Comparison of ENCODE assay signal across 8 cellular contexts in genomic region chr11:73393479-73394415, GRCh38. TPM values are rescaled to one million over a fixed set of nuclear protein-coding genes. Genes with fewer than 3 reads are reported as not detected.
DNase-seq lines count a peak whose midpoint lies in the region; ATAC-seq and TF ChIP-seq lines count a peak whose summit lies in the region.

No MANE protein-coding gene starts in this region.

- H2BK12ac ChIP-seq in neuronal stem cell (ENCODE audit: low read length): no peak overlapping the region

- H3K36me3 ChIP-seq in Peyer's patch (no peaks in the 10 kb centered on the region), neuronal stem cell (replicated peaks in 1 of 2; ENCODE audit: control insufficient read depth in 2 of 2, insufficient read depth in 2 of 2, low read length in 2 of 2) (peaks cover 12 to 49% of the 10 kb centered on the region in 2 donors), suprapubic skin (peaks cover 5% of the 10 kb centered on the region)

- H4K8ac ChIP-seq in neuronal stem cell (ENCODE audit: low read depth, low read length): no peak overlapping the region

- peak overlapping the region; percentile 15 for H3K9ac ChIP-seq in neuronal stem cell (ENCODE audit: low read depth, low read length, poor library complexity)

- TF ChIP-seq POLR2A in Peyer's patch (IDR thresholded peaks at IDR 0.05): no peak
- TF ChIP-seq POLR2A in suprapubic skin (IDR thresholded peaks at IDR 0.05): no peak

- peaks cover 12% of the 10 kb centered on the region for H3K79me1 ChIP-seq in neuronal stem cell (ENCODE audit: low read depth, low read length)

- peak overlapping the region; percentile 15 for H3K18ac ChIP-seq in neuronal stem cell (ENCODE audit: low read length)

- H2BK5ac ChIP-seq in neuronal stem cell (ENCODE audit: low read length): peak overlapping the region; percentile 71

- peak overlapping the region; percentile 7 for H2BK15ac ChIP-seq in neuronal stem cell (ENCODE audit: low read length)

- H2BK120ac ChIP-seq in neuronal stem cell (ENCODE audit: low read depth, low read length): no peak overlapping the region

- H3K9me3 ChIP-seq in Peyer's patch (no peaks in the 10 kb centered on the region), neuronal stem cell (replicated peaks in 1 of 2; ENCODE audit: control insufficient read depth in 2 of 2, insufficient read depth in 1 of 2, low read depth in 1 of 2, low read length in 2 of 2) (no peaks in the 10 kb centered on the region), suprapubic skin (no peaks in the 10 kb centered on the region)

- peak overlapping the region; percentile 16 for H2AK5ac ChIP-seq in neuronal stem cell (ENCODE audit: low read depth, low read length)

- no peak for TF ChIP-seq EP300 in suprapubic skin (IDR thresholded peaks at IDR 0.05)

- H3K4me2 ChIP-seq in neuronal stem cell (ENCODE audit: insufficient read depth, low read length, poor library complexity, severe bottlenecking): no peak overlapping the region

- H4K91ac ChIP-seq in neuronal stem cell (ENCODE audit: low read depth, low read length, poor library complexity): no peak overlapping the region

- H3K4me3 ChIP-seq in Peyer's patch: no peak overlapping the region
- no peak overlapping the region for H3K4me3 ChIP-seq in fibroblast of pulmonary artery (replicated peaks; ENCODE audit: low read depth, low read length)
- no peak overlapping the region for H3K4me3 ChIP-seq in neuronal stem cell (ENCODE audit: low read length in 2 of 2)
- H3K4me3 ChIP-seq in suprapubic skin: no peak overlapping the region

- H3K27ac ChIP-seq in Peyer's patch (no peak overlapping the region), neuronal stem cell (replicated peaks; ENCODE audit: low read length) (no peak overlapping the region), suprapubic skin (no peak overlapping the region)

- peak overlapping the region; percentile 32 for H3K23ac ChIP-seq in neuronal stem cell (ENCODE audit: low read depth, low read length, poor library complexity)

- no peak overlapping the region for H2AFZ ChIP-seq in neuronal stem cell (ENCODE audit: low read length)

- WGBS in neuronal stem cell (ENCODE audit: extremely low coverage in 2 of 2, insufficient read length in 2 of 2, insufficient replicate concordance in 1 of 2), 2 donors: no CpG with 5 or more reads among the region's 16 CpGs
- 78% methylated on average over 8 of the region's 16 CpGs for WGBS in suprapubic skin

- DNase-seq in DMS114 treated with DMSO at 0.1 percent for 48 hours (lab: John Stamatoyannopoulos, UW; ENCODE audit: unreplicated experiment) (peak; percentile 5), HuH-7 (ENCODE audit: low spot score) (peak; percentile 96), Peyer's patch (peak; percentile 69 to 89 (median 78)), activated T-helper 1 cell treated with Interleukin-2 at 50 U/mL for 16 hours (ENCODE audit: low read depth) (peak; percentile 46), fibroblast of pulmonary artery (ENCODE audit: low read depth) (peak; percentile 88), neuronal stem cell (ENCODE audit: low spot score) (peak; percentile 63), suprapubic skin (ENCODE audit: low spot score in 2 of 2) (peak in 1 of 2 donors; percentile 75)

- no peak overlapping the region for H3K14ac ChIP-seq in neuronal stem cell (ENCODE audit: low read length)

- H3K4ac ChIP-seq in neuronal stem cell (ENCODE audit: low read length): peak overlapping the region; percentile 38

- peaks cover 0 to 7% (median 0%) of the 10 kb centered on the region in 4 donors for H3K4me1 ChIP-seq in Peyer's patch
- no peaks in the 10 kb centered on the region for H3K4me1 ChIP-seq in neuronal stem cell (ENCODE audit: control insufficient read depth in 2 of 2, insufficient read depth in 1 of 2, low read depth in 1 of 2, low read length in 2 of 2)
- peaks cover 15% of the 10 kb centered on the region for H3K4me1 ChIP-seq in suprapubic skin

- TF ChIP-seq CTCF in Peyer's patch (IDR thresholded peaks at IDR 0.05) (peak; percentile 50 to 83 (median 78)), fibroblast of pulmonary artery (IDR thresholded peaks at IDR 0.05; ENCODE audit: low read length, missing control alignments) (peak; percentile 89), suprapubic skin (IDR thresholded peaks at IDR 0.05) (peak; percentile 71 to 74)

- H3K27me3 ChIP-seq in Peyer's patch (no peaks in the 10 kb centered on the region), neuronal stem cell (ENCODE audit: control insufficient read depth in 3 of 3, insufficient read depth in 3 of 3, low read depth in 1 of 3, low read length in 3 of 3) (no peaks in the 10 kb centered on the region), suprapubic skin (no peaks in the 10 kb centered on the region)

- ATAC-seq in GM21526 (IDR thresholded peaks at IDR 0.05; ENCODE audit: low FRiP score, unreplicated experiment): no peak

RNA-seq across cellular contexts. Expression of gene RELT, which starts 17.5 kb away (rescaled TPM):
- total RNA-seq in Peyer's patch (10 to 100 TPM in 1 of 4 donors, 1 to 10 TPM in 3; 1.2 to 19.0 (median 4.7) TPM), suprapubic skin (10 to 100 TPM in 1 of 4 donors, 1 to 10 TPM in 3; 1.9 to 11.2 (median 4.2) TPM)
- 6.6 TPM for polyA plus RNA-seq in neuronal stem cell (2013, experiment 1 of 2)
- polyA plus RNA-seq in neuronal stem cell (2013, experiment 2 of 2): 6.9 TPM
